In genomic region chr5:107367919-107368318, GRCh38 we compare ENCODE assay signal across 21 cellular contexts.
A peak's percentile ranks its signal among the peaks of the same experiment; 100 is the strongest.
DNase-seq lines count a peak whose midpoint lies in the region; FAIRE-seq and TF ChIP-seq lines count a peak whose summit lies in the region.
"Had no signal": no experiment of that assay in that cellular context is flagged by ENCODE, and none has a peak within 500 bp of the region (broad histone marks: within the 10 kb centered on the region; RNA-seq: fewer than 3 reads in every experiment).

No MANE protein-coding gene starts in this region.

- H3K27me3 Mint-ChIP-seq in endodermal cell (ENCODE audit: insufficient read depth): no peaks in the 10 kb centered on the region
- H3K27me3 Mint-ChIP-seq: CD4-positive, alpha-beta memory T cell had no signal

- no peak overlapping the region for H4K5ac ChIP-seq in mesendoderm (ENCODE audit: low read length)

- H3K18ac ChIP-seq in mesendoderm (ENCODE audit: low read length): peak overlapping the region; percentile 80

- H4K8ac ChIP-seq in mesendoderm (ENCODE audit: low read depth, low read length): no peak overlapping the region

- peaks cover 37% of the 10 kb centered on the region for H3K4me1 Mint-ChIP-seq in endodermal cell

- no peak overlapping the region for H2BK5ac ChIP-seq in mesendoderm (ENCODE audit: low read length)

- H3K4me3 Mint-ChIP-seq in endodermal cell: no peak overlapping the region
- H3K4me3 Mint-ChIP-seq: CD4-positive, alpha-beta memory T cell; H9 had no signal

- H3K27me3 ChIP-seq in HUES48 (ENCODE audit: control insufficient read depth, insufficient read depth, low read length) (no peaks in the 10 kb centered on the region), endodermal cell (ENCODE audit: control insufficient read depth, insufficient read depth, low read length, poor library complexity, severe bottlenecking) (no peaks in the 10 kb centered on the region), mesendoderm (ENCODE audit: insufficient read depth, low read length, poor library complexity) (no peaks in the 10 kb centered on the region), stomach (no peaks in the 10 kb centered on the region)

- H3K56ac ChIP-seq in mesendoderm (ENCODE audit: low read length): no peak overlapping the region

- H3K4me3 ChIP-seq in HUES48 (ENCODE audit: low read depth, low read length) (no peak overlapping the region), endodermal cell (ENCODE audit: low read length) (no peak overlapping the region), mesendoderm (ENCODE audit: low read length) (no peak overlapping the region), stomach (no peak overlapping the region)
- H3K4me3 ChIP-seq: A549, GM23248 had no signal

- no peak for FAIRE-seq in RCC 7860 (lab: Jason Lieb, UNC)
- FAIRE-seq: A549, GM12892, GM19239 had no signal

- DNase-seq in endodermal cell: no peak
- peak; percentile 45 for DNase-seq in mesendoderm
- no peak for DNase-seq in stomach
- no peak for DNase-seq in NCI-H2171 treated with DMSO at 0.1 percent for 48 hours (lab: John Stamatoyannopoulos, UW)
- DNase-seq in NCI-H2227 (lab: John Stamatoyannopoulos, UW; ENCODE audit: unreplicated experiment): no peak
- DNase-seq in RCC 7860 (ENCODE audit: low spot score): no peak
- DNase-seq: 8988T; ACHN; C1 segment of cervical spinal cord; Calu3; CD4-positive, alpha-beta memory T cell; COR-L47; DMS53; DMS79 treated with DMSO at 0.1 percent for 48 hours; GF-D8; GM23248; H9 had no signal

- H3K27ac Mint-ChIP-seq in endodermal cell: no peak overlapping the region
- H3K27ac Mint-ChIP-seq: CD4-positive, alpha-beta memory T cell had no signal

- no peaks in the 10 kb centered on the region for H3K36me3 Mint-ChIP-seq in endodermal cell (ENCODE audit: low read depth)
- H3K36me3 Mint-ChIP-seq: CD4-positive, alpha-beta memory T cell had no signal

- no peaks in the 10 kb centered on the region for H3K79me1 ChIP-seq in mesendoderm (ENCODE audit: low read length)

- H3K79me2 ChIP-seq in mesendoderm (ENCODE audit: control insufficient read depth, insufficient read depth, low read length): no peaks in the 10 kb centered on the region

- 92 to 100% methylated on average over 2 of the region's 2 CpGs for WGBS in endodermal cell (ENCODE audit: insufficient coverage in 1 of 2, insufficient read length in 1 of 2), 2 experiments
- WGBS in mesendoderm (ENCODE audit: extremely low coverage, insufficient coverage, low lambda C conversion rate): no CpG with 5 or more reads among the region's 2 CpGs
- 64 to 83% (median 73%) methylated on average over 2 of the region's 2 CpGs for WGBS in stomach, 5 donors

- H2AK5ac ChIP-seq in mesendoderm (ENCODE audit: low read length): no peak overlapping the region

- TF ChIP-seq EP300 in stomach (IDR thresholded peaks at IDR 0.05): no peak

- TF ChIP-seq CTCF in endodermal cell (conservative IDR thresholded peaks at IDR 0.05): no peak
- no peak for TF ChIP-seq CTCF in stomach (IDR thresholded peaks at IDR 0.05)

- H3K9ac ChIP-seq in HUES48 (ENCODE audit: low read depth, low read length) (no peak overlapping the region), endodermal cell (ENCODE audit: extremely low read depth, low read length, poor library complexity, severe bottlenecking) (no peak overlapping the region), mesendoderm (ENCODE audit: low read length) (no peak overlapping the region)
- H3K9ac ChIP-seq: GM23248 had no signal

- H3K27ac ChIP-seq in HUES48 (ENCODE audit: low read depth, low read length): peak overlapping the region; percentile 56
- peak overlapping the region; percentile 49 for H3K27ac ChIP-seq in endodermal cell (ENCODE audit: low read depth, low read length)
- no peak overlapping the region for H3K27ac ChIP-seq in mesendoderm (ENCODE audit: low read depth, low read length)
- H3K27ac ChIP-seq in stomach: no peak overlapping the region
- H3K27ac ChIP-seq: GM23248 had no signal

- no peak overlapping the region for H2BK15ac ChIP-seq in mesendoderm (replicated peaks; ENCODE audit: low read depth)

- H3K9me3 Mint-ChIP-seq in endodermal cell: no peaks in the 10 kb centered on the region
- H3K9me3 Mint-ChIP-seq: H9 had no signal

- TF ChIP-seq POLR2A in stomach (IDR thresholded peaks at IDR 0.05): no peak

- no peak overlapping the region for H3K4ac ChIP-seq in mesendoderm (ENCODE audit: low read depth, low read length)

- no peaks in the 10 kb centered on the region for H3K9me3 ChIP-seq in HUES48 (ENCODE audit: control insufficient read depth, insufficient read depth, low read length)
- no peaks in the 10 kb centered on the region for H3K9me3 ChIP-seq in endodermal cell (ENCODE audit: control insufficient read depth, low read length)
- H3K9me3 ChIP-seq in stomach: no peaks in the 10 kb centered on the region
- H3K9me3 ChIP-seq: A549 had no signal

- H3K23ac ChIP-seq in mesendoderm (ENCODE audit: low read length): no peak overlapping the region

- peaks cover 27% of the 10 kb centered on the region for H3K4me1 ChIP-seq in HUES48 (ENCODE audit: control insufficient read depth, insufficient read depth, low read length)
- H3K4me1 ChIP-seq in endodermal cell (ENCODE audit: control insufficient read depth, insufficient read depth, low read length): peaks cover 14% of the 10 kb centered on the region
- H3K4me1 ChIP-seq in mesendoderm (ENCODE audit: control insufficient read depth, low read depth, low read length): peaks cover 21% of the 10 kb centered on the region
- no peaks in the 10 kb centered on the region for H3K4me1 ChIP-seq in stomach

- H3K36me3 ChIP-seq in HUES48 (ENCODE audit: control insufficient read depth, insufficient read depth, low read length) (no peaks in the 10 kb centered on the region), endodermal cell (ENCODE audit: control insufficient read depth, insufficient read depth, low read length) (no peaks in the 10 kb centered on the region), mesendoderm (ENCODE audit: control insufficient read depth, insufficient read depth, low read length) (no peaks in the 10 kb centered on the region), stomach (no peaks in the 10 kb centered on the region)

- intact Hi-C loops in stomach (cut with DNase I; ENCODE audit: low total_unique reads): no loop called here

- no peak overlapping the region for H3K4me2 ChIP-seq in mesendoderm (ENCODE audit: low read length)
- H3K4me2 ChIP-seq: A549 had no signal

- H2BK120ac ChIP-seq in mesendoderm (ENCODE audit: low read depth, low read length): no peak overlapping the region

Comparison
In these comparisons a context has a peak if more than half of its experiments do, and no peak if none do; other contexts are left out.
1. H3K27ac ChIP-seq: peak in HUES48 (single experiment) and endodermal cell (single experiment); none in mesendoderm (single experiment) and stomach (0 of 5).